21 cellular contexts compared by ENCODE assay signal in the genomic region with DNA sequence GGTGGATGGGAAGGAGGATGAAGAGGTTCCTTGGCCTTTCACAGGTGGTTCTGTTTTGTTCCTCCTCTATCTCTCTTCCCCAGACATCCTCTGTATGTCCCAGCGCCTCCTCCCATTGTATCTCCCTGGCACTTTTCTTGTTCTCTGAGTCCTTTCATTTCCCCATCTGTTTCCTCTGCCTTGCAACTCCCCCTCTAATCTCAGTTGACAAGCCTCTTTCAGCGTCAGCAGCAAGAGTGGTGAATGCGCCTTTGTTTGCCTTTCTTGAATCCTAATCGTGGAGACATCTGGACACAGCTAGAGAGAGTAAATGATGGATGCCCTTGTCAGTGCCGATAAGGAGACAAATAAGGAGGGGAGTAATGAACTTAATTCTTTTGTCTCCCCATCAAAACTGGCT.
A peak's percentile ranks its signal among the peaks of the same experiment; 100 is the strongest.
DNase-seq lines count a peak whose midpoint lies in the region; TF ChIP-seq lines count a peak whose summit lies in the region.
"Had no signal": no experiment of that assay in that cellular context is flagged by ENCODE, and none has a peak within 500 bp of the region (broad histone marks: within the 10 kb centered on the region; RNA-seq: fewer than 3 reads in every experiment).

No MANE protein-coding gene starts in this region.

- TF ChIP-seq CTCF in brain (conservative IDR thresholded peaks at IDR 0.05) (no peak), testis (IDR thresholded peaks at IDR 0.05) (no peak)

- peak overlapping the region in 4 of 5 experiments; percentile 3 to 89 (median 40) for H3K27ac Mint-ChIP-seq in brain
- H3K27ac Mint-ChIP-seq: activated T-helper 17 cell treated with anti-CD3 and anti-CD28 coated beads, Interleukin-2, amount 50 U/mL, for 72 hours; dendritic cell treated with granulocyte-macrophage colony-stimulating factor and Interleukin-4, amounts not matched to agents 40 ng/mL and 50 ng/mL, for 4 days; natural killer cell treated with Interleukin-12 subunit alpha and Interleukin-12 subunit beta and Interleukin-15 and Interleukin-18, amount 100 ng/mL, for 72 hours; stimulated activated effector memory CD8-positive, alpha-beta T cell treated with anti-CD3 and anti-CD28 coated beads, Interleukin-12 subunit alpha, Interleukin-12 subunit beta, amount 100 ng/mL, for 72 hours; T-helper 1 cell treated with Interleukin-12 subunit alpha and Interleukin-12 subunit beta and Interleukin-4 antibody, amounts not matched to agents 30 μg/mL and 1 μg/mL, for 36 hours had no signal

- peaks cover 19% of the 10 kb centered on the region for H3K4me1 Mint-ChIP-seq in brain

- TF ChIP-seq POLR2A in testis (IDR thresholded peaks at IDR 0.05), result no peak

- peaks cover 0 to 8% (median 2%) of the 10 kb centered on the region in 5 experiments for H3K9me3 Mint-ChIP-seq in brain
- H3K9me3 Mint-ChIP-seq: activated T-helper 17 cell treated with anti-CD3 and anti-CD28 coated beads, Interleukin-2, amount 50 U/mL, for 72 hours; dendritic cell treated with granulocyte-macrophage colony-stimulating factor and Interleukin-4, amounts not matched to agents 40 ng/mL and 50 ng/mL, for 4 days; natural killer cell treated with Interleukin-12 subunit alpha and Interleukin-12 subunit beta and Interleukin-15 and Interleukin-18, amount 100 ng/mL, for 72 hours; stimulated activated effector memory CD8-positive, alpha-beta T cell treated with anti-CD3 and anti-CD28 coated beads, Interleukin-12 subunit alpha, Interleukin-12 subunit beta, amount 100 ng/mL, for 72 hours; T-helper 1 cell treated with Interleukin-12 subunit alpha and Interleukin-12 subunit beta and Interleukin-4 antibody, amounts not matched to agents 30 μg/mL and 1 μg/mL, for 36 hours had no signal

- H3K9me3 ChIP-seq in testis, result no peaks in the 10 kb centered on the region
- H3K9me3 ChIP-seq: psoas muscle, thyroid gland had no signal

- 48 to 63% methylated on average over 5 of the region's 5 CpGs for WGBS in testis, 2 donors

- H3K27ac ChIP-seq in testis, result no peak overlapping the region
- H3K27ac ChIP-seq: C4-2B, psoas muscle, thyroid gland had no signal

- H3K4me3 Mint-ChIP-seq in brain, result peak overlapping the region in 1 of 5 experiments; percentile 9
- H3K4me3 Mint-ChIP-seq: activated T-helper 17 cell treated with anti-CD3 and anti-CD28 coated beads, Interleukin-2, amount 50 U/mL, for 72 hours; dendritic cell treated with granulocyte-macrophage colony-stimulating factor and Interleukin-4, amounts not matched to agents 40 ng/mL and 50 ng/mL, for 4 days; natural killer cell treated with Interleukin-12 subunit alpha and Interleukin-12 subunit beta and Interleukin-15 and Interleukin-18, amount 100 ng/mL, for 72 hours; stimulated activated effector memory CD8-positive, alpha-beta T cell treated with anti-CD3 and anti-CD28 coated beads, Interleukin-12 subunit alpha, Interleukin-12 subunit beta, amount 100 ng/mL, for 72 hours; T-helper 1 cell treated with Interleukin-12 subunit alpha and Interleukin-12 subunit beta and Interleukin-4 antibody, amounts not matched to agents 30 μg/mL and 1 μg/mL, for 36 hours had no signal

- no peak overlapping the region for H3K4me3 ChIP-seq in testis
- H3K4me3 ChIP-seq: psoas muscle, thyroid gland had no signal

- peak; percentile 14 for DNase-seq in NCI-H748 (lab: John Stamatoyannopoulos, UW; ENCODE audit: unreplicated experiment)
- no peak for DNase-seq in NCI-H748 treated with DMSO at 0.1 percent for 48 hours (lab: John Stamatoyannopoulos, UW)
- peak; percentile 34 for DNase-seq in left kidney (ENCODE audit: low read depth, low spot score)
- peak; percentile 33 for DNase-seq in testis
- no peak for DNase-seq in HuH-7 (ENCODE audit: low spot score)
- no peak for DNase-seq in occipital lobe (lab: John Stamatoyannopoulos, UW)
- no peak for DNase-seq in GDM1 (lab: John Stamatoyannopoulos, UW)
- DNase-seq: glutamatergic neuron, MM.1S, NCI-H187 treated with DMSO at 0.1 percent for 48 hours, NCI-H446 treated with DMSO at 0.1 percent for 48 hours, psoas muscle, SIG-M5, thyroid gland had no signal

- H3K36me3 ChIP-seq in testis (ENCODE audit: low read depth, missing control alignments), result no peaks in the 10 kb centered on the region
- H3K36me3 ChIP-seq: thyroid gland had no signal

- no peaks in the 10 kb centered on the region for H3K4me1 ChIP-seq in testis
- H3K4me1 ChIP-seq: psoas muscle, thyroid gland had no signal

- H3K36me3 Mint-ChIP-seq in brain, result no peaks in the 10 kb centered on the region
- H3K36me3 Mint-ChIP-seq: natural killer cell treated with Interleukin-12 subunit alpha and Interleukin-12 subunit beta and Interleukin-15 and Interleukin-18, amount 100 ng/mL, for 72 hours; stimulated activated effector memory CD8-positive, alpha-beta T cell treated with anti-CD3 and anti-CD28 coated beads, Interleukin-12 subunit alpha, Interleukin-12 subunit beta, amount 100 ng/mL, for 72 hours had no signal

- peaks cover 8% of the 10 kb centered on the region for H3K27me3 Mint-ChIP-seq in brain

- intact Hi-C loops in testis (cut with DNase I; ENCODE audit: low total_unique reads), result no loop called here

- no peaks in the 10 kb centered on the region for H3K27me3 ChIP-seq in testis
- H3K27me3 ChIP-seq: thyroid gland had no signal

Comparison
In these comparisons a context has a peak if more than half of its experiments do, and no peak if none do; other contexts are left out.
1. DNase-seq: peak in NCI-H748 (single experiment), left kidney (single experiment) and testis (single experiment); none in NCI-H748 treated with DMSO at 0.1 percent for 48 hours (single experiment), HuH-7 (single experiment), occipital lobe (single experiment) and GDM1 (single experiment).